ENCODE assay signal across 4 cellular contexts in genomic region chr7:5916529-5916928, GRCh38. TPM values are rescaled to one million over a fixed set of nuclear protein-coding genes. Genes with fewer than 3 reads are reported as not detected.
"Had no signal": no experiment of that assay in that cellular context is flagged by ENCODE, and none has a peak within 500 bp of the region (broad histone marks: within the 10 kb centered on the region; RNA-seq: fewer than 3 reads in every experiment).

No MANE protein-coding gene starts in this region.

RNA-seq across cellular contexts. Expression of gene OCM, which starts 35.9 kb away (rescaled TPM):
- total RNA-seq: HT-29, HT1080, IMR-90 had no signal
- polyA plus RNA-seq: IgD-negative memory B cell, IMR-90 had no signal

RNA-seq across cellular contexts. Expression of gene RSPH10B, which starts 54.0 kb away (rescaled TPM):
- total RNA-seq: HT1080 had no signal
- polyA plus RNA-seq: IgD-negative memory B cell, IMR-90 had no signal
